1 cellular context compared by ENCODE assay signal in genomic region chrX:45774961-45775360, GRCh38.
TF ChIP-seq lines count a peak whose summit lies in the region.

No MANE protein-coding gene starts in this region.

TF ChIP-seq in SK-N-SH, 30 proteins besides CTCF, POLR2A, EP300 and RAD21 (continued from another document):
- TF ChIP-seq PBX3 (IDR thresholded peaks at IDR 0.05) = peak; percentile 26
- peak; percentile 65; the same call in 1 of the 2 replicates for TF ChIP-seq JUND (IDR thresholded peaks at IDR 0.05)
- TF ChIP-seq NFIC (IDR thresholded peaks at IDR 0.05; ENCODE audit: borderline replicate concordance) = peak; percentile 77
